16 cellular contexts compared by ENCODE assay signal in the genomic region with DNA sequence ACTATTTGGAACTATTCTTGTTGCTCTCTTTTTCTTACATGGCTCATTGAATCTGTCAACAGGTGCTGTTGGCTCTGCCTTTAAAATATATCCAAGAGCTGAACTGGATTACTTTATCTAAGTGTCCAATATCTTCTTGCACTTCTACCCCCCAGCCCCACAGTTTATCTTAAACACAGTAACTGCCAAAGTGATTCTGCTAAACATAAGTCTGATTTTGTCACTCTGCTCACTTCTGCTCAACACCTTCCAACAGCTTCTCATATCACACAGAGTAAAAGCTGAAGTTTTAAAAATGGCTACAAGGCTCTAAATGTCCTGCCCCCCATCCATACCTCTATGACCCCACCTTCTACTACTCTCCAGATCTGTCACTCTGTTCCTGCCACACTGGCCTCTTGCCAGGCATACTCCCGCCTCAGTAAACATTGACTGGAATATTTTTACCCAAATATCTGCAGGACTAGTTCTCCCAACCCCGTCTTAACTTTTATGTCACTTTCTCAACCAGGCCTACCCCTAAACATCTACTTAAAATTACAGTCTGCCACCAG.
A peak's percentile ranks its signal among the peaks of the same experiment; 100 is the strongest.
DNase-seq lines count a peak whose midpoint lies in the region; FAIRE-seq and TF ChIP-seq lines count a peak whose summit lies in the region.
"Had no signal": no experiment of that assay in that cellular context is flagged by ENCODE, and none has a peak within 500 bp of the region (broad histone marks: within the 10 kb centered on the region; RNA-seq: fewer than 3 reads in every experiment).

No MANE protein-coding gene starts in this region.

- no peak for FAIRE-seq in astrocyte (lab: Jason Lieb, UNC)
- FAIRE-seq: GM12878 had no signal

- DNase-seq in Calu3 (peak; percentile 6), HT-29 (ENCODE audit: low spot score) (peak; percentile 22), astrocyte (ENCODE audit: low read depth) (no peak), mesenchymal stem cell (no peak), HuH-7 (ENCODE audit: low spot score) (no peak), nucleus accumbens (lab: John Stamatoyannopoulos, UW) (no peak), cerebellum (ENCODE audit: low spot score) (no peak), osteoblast (ENCODE audit: insufficient read length, low spot score, missing footprints) (no peak)
- DNase-seq: 8988T; CD4-positive, alpha-beta memory T cell; DMS79 treated with DMSO at 0.1 percent for 48 hours had no signal

- no peaks in the 10 kb centered on the region for H3K79me1 ChIP-seq in mesenchymal stem cell (replicated peaks; ENCODE audit: low read length, poor library complexity, severe bottlenecking)

- CTCF ChIA-PET in Calu3 (lab: Charles Lee): no interaction called here

- no peak overlapping the region for H3K4ac ChIP-seq in mesenchymal stem cell (ENCODE audit: low read depth in 1 of 2, low read length in 2 of 2)

- H3K27ac Mint-ChIP-seq in Calu3 (ENCODE audit: unreplicated experiment) (no peak overlapping the region), astrocyte (ENCODE audit: unreplicated experiment) (no peak overlapping the region)
- H3K27ac Mint-ChIP-seq: CD14-positive monocyte; CD4-positive, alpha-beta memory T cell; GM23338; HFFc6 had no signal

- no peaks in the 10 kb centered on the region for H3K9me3 ChIP-seq in astrocyte (ENCODE audit: insufficient read depth, low read depth, low read length)
- H3K9me3 ChIP-seq in mesenchymal stem cell (ENCODE audit: control insufficient read depth, low read length): no peaks in the 10 kb centered on the region
- H3K9me3 ChIP-seq in osteoblast (ENCODE audit: low read depth, low read length): no peaks in the 10 kb centered on the region

- H3K23ac ChIP-seq in mesenchymal stem cell (ENCODE audit: low read length in 2 of 2): no peak overlapping the region

- no peak overlapping the region for H2BK15ac ChIP-seq in mesenchymal stem cell (ENCODE audit: low read depth, poor library complexity, severe bottlenecking)

- H4K8ac ChIP-seq in mesenchymal stem cell (ENCODE audit: low read length): no peak overlapping the region

- TF ChIP-seq CTCF in Calu3 (IDR thresholded peaks at IDR 0.05; ENCODE audit: unreplicated experiment): no peak
- no peak for TF ChIP-seq CTCF in astrocyte (IDR thresholded peaks at IDR 0.05; ENCODE audit: insufficient read depth, low read depth, low read length)
- no peak for TF ChIP-seq CTCF in osteoblast (IDR thresholded peaks at IDR 0.05; ENCODE audit: extremely low read depth, low read depth, low read length)

- H3K9me3 Mint-ChIP-seq in Calu3 (ENCODE audit: low read depth, unreplicated experiment) (peaks cover 2% of the 10 kb centered on the region), astrocyte (ENCODE audit: unreplicated experiment) (peaks cover 7% of the 10 kb centered on the region)

- H3K36me3 ChIP-seq in astrocyte (ENCODE audit: insufficient read depth, low read length) (no peaks in the 10 kb centered on the region), mesenchymal stem cell (ENCODE audit: control insufficient read depth in 1 of 2, insufficient read depth in 2 of 2, low read depth in 1 of 2, low read length in 2 of 2) (no peaks in the 10 kb centered on the region), osteoblast (ENCODE audit: insufficient read depth, low read length) (no peaks in the 10 kb centered on the region)
- H3K36me3 ChIP-seq: BLaER1 had no signal

- H3K79me2 ChIP-seq in astrocyte (ENCODE audit: insufficient read depth, low read length): no peaks in the 10 kb centered on the region
- no peaks in the 10 kb centered on the region for H3K79me2 ChIP-seq in osteoblast (ENCODE audit: insufficient read depth, low read length)

- no peak overlapping the region for H2BK120ac ChIP-seq in mesenchymal stem cell (ENCODE audit: low read depth, low read length)

- H4K20me1 ChIP-seq in astrocyte (ENCODE audit: insufficient read depth, low read length): no peaks in the 10 kb centered on the region
- H4K20me1 ChIP-seq in osteoblast (ENCODE audit: insufficient read depth, low read length): no peaks in the 10 kb centered on the region
- H4K20me1 ChIP-seq: BLaER1 had no signal

- H4K91ac ChIP-seq in mesenchymal stem cell (ENCODE audit: low read length): no peak overlapping the region

- no peaks in the 10 kb centered on the region for H3K36me3 Mint-ChIP-seq in Calu3 (ENCODE audit: insufficient read depth, unreplicated experiment)
- H3K36me3 Mint-ChIP-seq in astrocyte (ENCODE audit: low read depth, unreplicated experiment): peaks cover 3% of the 10 kb centered on the region
- H3K36me3 Mint-ChIP-seq: CD14-positive monocyte; CD4-positive, alpha-beta memory T cell had no signal

- intact Hi-C loops in Calu3 (cut with micrococcal nuclease; ENCODE audit: unreplicated experiment): loop anchor here (10.0 kb wide), 1 partner anchor 141 kb away; no protein-coding TSS in a partner anchor

- H3K27ac ChIP-seq in astrocyte (ENCODE audit: low read depth, low read length) (no peak overlapping the region), mesenchymal stem cell (ENCODE audit: low read length, poor library complexity, severe bottlenecking) (peak overlapping the region; percentile 64), osteoblast (ENCODE audit: low read depth, low read length) (no peak overlapping the region)
- H3K27ac ChIP-seq: BLaER1 had no signal

- H3K27me3 Mint-ChIP-seq in Calu3 (ENCODE audit: unreplicated experiment): no peaks in the 10 kb centered on the region
- H3K27me3 Mint-ChIP-seq in astrocyte (ENCODE audit: low read depth, unreplicated experiment): no peaks in the 10 kb centered on the region
- H3K27me3 Mint-ChIP-seq: CD4-positive, alpha-beta memory T cell had no signal

- H3K4me1 ChIP-seq in astrocyte (ENCODE audit: insufficient read depth, low read length) (no peaks in the 10 kb centered on the region), mesenchymal stem cell (ENCODE audit: control insufficient read depth, insufficient read depth, low read depth, low read length) (peaks cover 2% of the 10 kb centered on the region), osteoblast (ENCODE audit: insufficient read depth, low read length) (no peaks in the 10 kb centered on the region)
- H3K4me1 ChIP-seq: BLaER1 had no signal

- no peak overlapping the region for H3K18ac ChIP-seq in mesenchymal stem cell (ENCODE audit: low read depth in 1 of 2, low read length in 2 of 2)

- no peaks in the 10 kb centered on the region for H3K4me1 Mint-ChIP-seq in Calu3 (ENCODE audit: low read depth, unreplicated experiment)
- peaks cover 7% of the 10 kb centered on the region for H3K4me1 Mint-ChIP-seq in astrocyte (ENCODE audit: low read depth, unreplicated experiment)
- H3K4me1 Mint-ChIP-seq: CD14-positive monocyte; CD4-positive, alpha-beta memory T cell; GM23338 had no signal

- H2BK12ac ChIP-seq in mesenchymal stem cell (ENCODE audit: low read length in 2 of 2): no peak overlapping the region

- H3K9ac ChIP-seq in astrocyte (ENCODE audit: low read length): no peak overlapping the region
- no peak overlapping the region for H3K9ac ChIP-seq in mesenchymal stem cell (ENCODE audit: low read length)
- H3K9ac ChIP-seq: BLaER1 had no signal

- H2AK5ac ChIP-seq in mesenchymal stem cell (ENCODE audit: low read length, severe bottlenecking): no peak overlapping the region

- H3K27me3 ChIP-seq in astrocyte (ENCODE audit: insufficient read depth, low read length): no peaks in the 10 kb centered on the region
- no peaks in the 10 kb centered on the region for H3K27me3 ChIP-seq in mesenchymal stem cell (ENCODE audit: control insufficient read depth in 1 of 2, insufficient read depth in 1 of 2, low read length in 2 of 2)
- H3K27me3 ChIP-seq in osteoblast (ENCODE audit: insufficient read depth, low read length): no peaks in the 10 kb centered on the region
- H3K27me3 ChIP-seq: BLaER1 had no signal

- 90% methylated on average over 2 of the region's 2 CpGs for WGBS in mesenchymal stem cell

- no peak overlapping the region for H3K4me3 Mint-ChIP-seq in Calu3 (ENCODE audit: low read depth, unreplicated experiment)
- no peak overlapping the region for H3K4me3 Mint-ChIP-seq in astrocyte (ENCODE audit: unreplicated experiment)
- H3K4me3 Mint-ChIP-seq: CD14-positive monocyte; CD4-positive, alpha-beta memory T cell; GM23338; HFFc6 had no signal

- H3K14ac ChIP-seq in mesenchymal stem cell (ENCODE audit: low read length in 2 of 2): no peak overlapping the region

- no peak overlapping the region for H3K4me3 ChIP-seq in astrocyte (ENCODE audit: insufficient read depth, low read depth, low read length)
- H3K4me3 ChIP-seq in mesenchymal stem cell (ENCODE audit: insufficient read depth in 1 of 2, low read depth in 1 of 2, low read length in 2 of 2): no peak overlapping the region
- H3K4me3 ChIP-seq in osteoblast (ENCODE audit: insufficient read depth, low read length): no peak overlapping the region
- H3K4me3 ChIP-seq: BLaER1, GM12878, GM23338 had no signal

- H2BK5ac ChIP-seq in mesenchymal stem cell (ENCODE audit: low read depth, low read length, poor library complexity, severe bottlenecking): no peak overlapping the region

- BruUV-seq in Calu3 (replicated peaks; lab: Mats Ljungman, UMichigan): no TSS peak

- H2AFZ ChIP-seq in astrocyte (ENCODE audit: low read depth, low read length): no peak overlapping the region
- H2AFZ ChIP-seq in mesenchymal stem cell (ENCODE audit: low read depth, low read length): no peak overlapping the region
- H2AFZ ChIP-seq in osteoblast (ENCODE audit: low read length): no peak overlapping the region
- H2AFZ ChIP-seq: GM23338 had no signal

- H3K4me2 ChIP-seq in astrocyte (ENCODE audit: low read length): peak overlapping the region; percentile 12
- no peak overlapping the region for H3K4me2 ChIP-seq in mesenchymal stem cell (ENCODE audit: low read length, poor library complexity, severe bottlenecking)
- H3K4me2 ChIP-seq in osteoblast (ENCODE audit: insufficient read depth, low read length): no peak overlapping the region
- H3K4me2 ChIP-seq: BLaER1, GM23338 had no signal

Comparison
In these comparisons a context has a peak if more than half of its experiments do, and no peak if none do; other contexts are left out.
1. DNase-seq: peak in Calu3 (single experiment) and HT-29 (single experiment); none in astrocyte (single experiment), mesenchymal stem cell (single experiment), HuH-7 (single experiment), nucleus accumbens (0 of 56), cerebellum (single experiment) and osteoblast (single experiment).